Comparison of ENCODE assay signal across 32 cellular contexts in the genomic region with DNA sequence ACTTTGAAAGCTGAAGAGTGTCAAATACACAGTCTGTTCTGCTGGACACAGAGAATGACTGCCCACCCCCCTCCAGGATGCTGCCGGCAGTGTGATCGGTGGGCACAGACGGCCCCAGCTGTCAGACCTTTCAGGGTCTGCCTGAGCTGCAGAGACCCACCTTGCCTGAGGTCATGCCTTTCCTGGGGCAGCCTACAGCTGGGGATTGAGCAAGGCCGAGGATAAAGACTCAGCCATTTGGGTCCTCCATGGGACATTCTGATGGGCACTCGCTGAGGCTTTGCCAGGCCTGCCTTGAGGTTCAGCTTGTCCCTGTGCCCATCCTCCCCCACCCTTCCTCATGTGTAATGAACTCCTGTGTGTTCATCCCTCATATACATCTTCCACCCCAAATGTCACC.
"Had no signal": no experiment of that assay in that cellular context is flagged by ENCODE, and none has a peak within 500 bp of the region (broad histone marks: within the 10 kb centered on the region; RNA-seq: fewer than 3 reads in every experiment).

No MANE protein-coding gene starts in this region.

- H3K27me3 Mint-ChIP-seq: naive thymus-derived CD8-positive, alpha-beta T cell; stimulated activated memory B cell treated with anti-CD40 and anti-IgM and Interleukin-4, amounts not matched to agents 10 μg/mL and 1 μg/mL and 100 μg/mL, for 72 hours; stimulated activated naive CD8-positive, alpha-beta T cell treated with anti-CD3 and anti-CD28 coated beads, Interleukin-15, amount 100 ng/mL, for 72 hours; type B pancreatic cell had no signal

- H3K9me3 ChIP-seq: neutrophil, ovary, psoas muscle, right lobe of liver, sigmoid colon, suprapubic skin, testis, tibial artery, transverse colon, upper lobe of right lung, vagina had no signal

- H2AFZ ChIP-seq: parathyroid adenoma had no signal

- H3K4me1 ChIP-seq: parathyroid adenoma, psoas muscle, right lobe of liver, sigmoid colon, suprapubic skin, testis, tibial artery, transverse colon, upper lobe of right lung had no signal

- H3K4me3 Mint-ChIP-seq: naive thymus-derived CD8-positive, alpha-beta T cell; natural killer cell treated with Interleukin-12 subunit alpha and Interleukin-12 subunit beta and Interleukin-15 and Interleukin-18, amount 100 ng/mL, for 72 hours; nephron progenitor cell; neural crest cell; stimulated activated memory B cell treated with anti-CD40 and anti-IgM and Interleukin-4, amounts not matched to agents 10 μg/mL and 1 μg/mL and 100 μg/mL, for 72 hours; stimulated activated naive CD8-positive, alpha-beta T cell treated with anti-CD3 and anti-CD28 coated beads, Interleukin-15, amount 100 ng/mL, for 72 hours; type B pancreatic cell had no signal

- H3K79me2 ChIP-seq: parathyroid adenoma had no signal

- H3K4me3 ChIP-seq: ovary, psoas muscle, right lobe of liver, sigmoid colon, suprapubic skin, testis, tibial artery, transverse colon, upper lobe of right lung, vagina had no signal

- DNase-seq: naive thymus-derived CD8-positive, alpha-beta T cell; nephron progenitor cell; nucleus accumbens; ovary; posterior cingulate gyrus; psoas muscle; right cardiac atrium; right lobe of liver; sigmoid colon; small intestine; stimulated activated CD4-positive, alpha-beta T cell treated with anti-CD3 and anti-CD28 coated beads, Interleukin-15, amount 100 ng/mL, for 24 hours; stimulated activated CD4-positive, alpha-beta T cell treated with anti-CD3 and anti-CD28 coated beads, Interleukin-2, amount 100 ng/mL, for 24 hours; stimulated activated CD4-positive, alpha-beta T cell treated with anti-CD3 and anti-CD28 coated beads, Interleukin-4, amount 100 ng/mL, for 1 hour; stimulated activated CD4-positive, alpha-beta T cell treated with anti-CD3 and anti-CD28 coated beads, Interleukin-4, amount 100 ng/mL, for 4 hours; stimulated activated CD8-positive, alpha-beta memory T cell treated with anti-CD3 and anti-CD28 coated beads, Interleukin-4, amount 100 ng/mL, for 48 hours; stimulated activated naive CD4-positive, alpha-beta T cell; stimulated activated naive CD8-positive, alpha-beta T cell treated with anti-CD3 and anti-CD28 coated beads, Interleukin-15, amount 100 ng/mL, for 72 hours; stimulated activated naive CD8-positive, alpha-beta T cell treated with anti-CD3 and anti-CD28 coated beads, Interleukin-15, Interleukin-2, amounts not matched to agents 100 U/mL and 50 U/mL, for 24 hours; substantia nigra; testis; transverse colon; upper lobe of right lung had no signal

- ATAC-seq: naive thymus-derived CD8-positive, alpha-beta T cell; natural killer cell treated with Interleukin-12 subunit alpha and Interleukin-12 subunit beta and Interleukin-15 and Interleukin-18, amount 100 ng/mL, for 72 hours; psoas muscle; right cardiac atrium; stimulated activated memory B cell treated with anti-CD40 and anti-IgM and Interleukin-4, amounts not matched to agents 10 μg/mL and 1 μg/mL and 100 μg/mL, for 72 hours; stimulated activated naive CD8-positive, alpha-beta T cell treated with anti-CD3 and anti-CD28 coated beads, Interleukin-15, amount 100 ng/mL, for 72 hours; stimulated activated naive CD8-positive, alpha-beta T cell treated with anti-CD3 and anti-CD28 coated beads, Interleukin-15, Interleukin-2, amounts not matched to agents 100 U/mL and 50 U/mL, for 24 hours had no signal

- H3K27me3 ChIP-seq: ovary, right lobe of liver, sigmoid colon, suprapubic skin, testis, transverse colon, upper lobe of right lung, vagina had no signal

- H3K9me3 Mint-ChIP-seq: naive thymus-derived CD8-positive, alpha-beta T cell; natural killer cell treated with Interleukin-12 subunit alpha and Interleukin-12 subunit beta and Interleukin-15 and Interleukin-18, amount 100 ng/mL, for 72 hours; nephron progenitor cell; neural crest cell; stimulated activated memory B cell treated with anti-CD40 and anti-IgM and Interleukin-4, amounts not matched to agents 10 μg/mL and 1 μg/mL and 100 μg/mL, for 72 hours; stimulated activated naive CD8-positive, alpha-beta T cell treated with anti-CD3 and anti-CD28 coated beads, Interleukin-15, amount 100 ng/mL, for 72 hours; type B pancreatic cell had no signal

- H3K36me3 Mint-ChIP-seq: naive thymus-derived CD8-positive, alpha-beta T cell; natural killer cell treated with Interleukin-12 subunit alpha and Interleukin-12 subunit beta and Interleukin-15 and Interleukin-18, amount 100 ng/mL, for 72 hours; stimulated activated memory B cell treated with anti-CD40 and anti-IgM and Interleukin-4, amounts not matched to agents 10 μg/mL and 1 μg/mL and 100 μg/mL, for 72 hours; type B pancreatic cell had no signal

- H3K27ac Mint-ChIP-seq: naive thymus-derived CD8-positive, alpha-beta T cell; natural killer cell treated with Interleukin-12 subunit alpha and Interleukin-12 subunit beta and Interleukin-15 and Interleukin-18, amount 100 ng/mL, for 72 hours; nephron progenitor cell; progenitor cell of endocrine pancreas; stimulated activated memory B cell treated with anti-CD40 and anti-IgM and Interleukin-4, amounts not matched to agents 10 μg/mL and 1 μg/mL and 100 μg/mL, for 72 hours; stimulated activated naive CD8-positive, alpha-beta T cell treated with anti-CD3 and anti-CD28 coated beads, Interleukin-15, amount 100 ng/mL, for 72 hours; type B pancreatic cell had no signal

- H3K36me3 ChIP-seq: neutrophil, ovary, right lobe of liver, sigmoid colon, suprapubic skin, tibial artery, transverse colon, upper lobe of right lung, vagina had no signal

- H3K4me1 Mint-ChIP-seq: naive thymus-derived CD8-positive, alpha-beta T cell; stimulated activated naive CD8-positive, alpha-beta T cell treated with anti-CD3 and anti-CD28 coated beads, Interleukin-15, amount 100 ng/mL, for 72 hours had no signal

- H3K27ac ChIP-seq: neutrophil, ovary, parathyroid adenoma, psoas muscle, right lobe of liver, sigmoid colon, suprapubic skin, testis, tibial artery, transverse colon, upper lobe of right lung, vagina had no signal
